Comparison of ENCODE assay signal across 1 cellular context in the genomic region with DNA sequence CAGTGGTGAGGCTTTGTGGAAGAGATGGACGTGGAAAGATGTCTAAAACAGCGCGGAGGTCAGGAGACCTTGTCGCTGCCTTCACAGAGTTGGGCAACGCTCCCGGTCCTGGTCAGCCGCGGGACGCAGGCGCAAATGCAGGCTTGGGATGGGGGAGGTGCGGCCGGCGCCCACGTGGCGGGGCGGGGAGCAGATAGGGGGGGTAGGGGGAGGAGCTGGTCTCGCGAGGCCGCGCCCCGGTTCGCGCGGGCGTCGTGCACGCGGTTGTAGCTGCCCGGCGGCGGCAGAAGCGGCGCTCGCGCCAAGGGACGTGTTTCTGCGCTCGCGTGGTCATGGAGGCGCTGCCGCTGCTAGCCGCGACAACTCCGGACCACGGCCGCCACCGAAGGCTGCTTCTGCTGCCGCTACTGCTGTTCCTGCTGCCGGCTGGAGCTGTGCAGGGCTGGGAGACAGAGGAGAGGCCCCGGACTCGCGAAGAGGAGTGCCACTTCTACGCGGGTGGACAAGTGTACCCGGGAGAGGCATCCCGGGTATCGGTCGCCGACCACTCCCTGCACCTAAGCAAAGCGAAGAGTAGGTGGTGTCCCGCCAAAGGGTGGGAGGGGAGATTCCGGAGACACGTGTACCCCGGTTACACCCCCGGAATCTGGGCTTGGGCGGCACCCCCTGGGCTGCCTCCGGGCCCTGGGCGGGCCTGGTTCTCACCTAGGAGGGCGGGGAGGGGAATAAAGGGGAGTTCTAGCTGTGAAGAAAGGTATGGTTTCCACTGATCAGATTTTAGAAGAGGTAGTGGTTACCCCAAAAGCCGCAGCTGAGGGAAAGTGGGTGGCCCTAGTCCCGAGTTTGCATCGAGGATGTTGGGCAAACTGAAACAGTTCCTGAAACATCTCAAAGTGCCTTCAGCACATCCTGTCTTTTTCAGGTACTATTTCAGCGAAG.
TF ChIP-seq lines count a peak whose summit lies in the region.

PRDX4 (plus strand) TSS at position 255 of the 939 bp plus-strand sequence; CDS start at position 333, 78 bp downstream.

TF ChIP-seq in K562, 482 proteins besides CTCF, POLR2A, EP300 and RAD21 (continued from another document and continues in another):
- no peak for TF ChIP-seq RREB1 (CRISPR knock-in tag; IDR thresholded peaks at IDR 0.05)
- TF ChIP-seq ZNF277 (CRISPR knock-in tag; IDR thresholded peaks at IDR 0.05; ENCODE audit: borderline replicate concordance), result no peak
- no peak for TF ChIP-seq ZZZ3 (IDR thresholded peaks at IDR 0.05)
- peak; percentile 49; the same call in 1 of the 2 replicates for TF ChIP-seq CTBP1 (IDR thresholded peaks at IDR 0.05; ENCODE audit: borderline replicate concordance)
- TF ChIP-seq, protein P1, sequence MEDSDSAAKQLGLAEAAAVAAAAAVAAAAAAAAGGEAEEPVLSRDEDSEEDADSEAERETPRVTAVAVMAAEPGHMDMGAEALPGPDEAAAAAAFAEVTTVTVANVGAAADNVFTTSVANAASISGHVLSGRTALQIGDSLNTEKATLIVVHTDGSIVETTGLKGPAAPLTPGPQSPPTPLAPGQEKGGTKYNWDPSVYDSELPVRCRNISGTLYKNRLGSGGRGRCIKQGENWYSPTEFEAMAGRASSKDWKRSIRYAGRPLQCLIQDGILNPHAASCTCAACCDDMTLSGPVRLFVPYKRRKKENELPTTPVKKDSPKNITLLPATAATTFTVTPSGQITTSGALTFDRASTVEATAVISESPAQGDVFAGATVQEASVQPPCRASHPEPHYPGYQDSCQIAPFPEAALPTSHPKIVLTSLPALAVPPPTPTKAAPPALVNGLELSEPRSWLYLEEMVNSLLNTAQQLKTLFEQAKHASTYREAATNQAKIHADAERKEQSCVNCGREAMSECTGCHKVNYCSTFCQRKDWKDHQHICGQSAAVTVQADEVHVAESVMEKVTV (CRISPR knock-in tag; IDR thresholded peaks at IDR 0.05), result no peak
- no peak for TF ChIP-seq BCOR (IDR thresholded peaks at IDR 0.05)
- TF ChIP-seq KAT7 (CRISPR knock-in tag; IDR thresholded peaks at IDR 0.05; ENCODE audit: borderline replicate concordance), result peak; percentile 75; the same call in 1 of the 2 replicates
- TF ChIP-seq ZNF639 (CRISPR knock-in tag; conservative IDR thresholded peaks at IDR 0.05 in 1 of 2, IDR thresholded peaks at IDR 0.05 in 1 of 2), result peak in 1 of 2 experiments; percentile 68; a peak in 1 of 4 replicates
- TF ChIP-seq CCAR2 (IDR thresholded peaks at IDR 0.05; ENCODE audit: low read depth, low read length), result no peak
- TF ChIP-seq RFX1 (IDR thresholded peaks at IDR 0.05), result no peak
- TF ChIP-seq, protein P2, sequence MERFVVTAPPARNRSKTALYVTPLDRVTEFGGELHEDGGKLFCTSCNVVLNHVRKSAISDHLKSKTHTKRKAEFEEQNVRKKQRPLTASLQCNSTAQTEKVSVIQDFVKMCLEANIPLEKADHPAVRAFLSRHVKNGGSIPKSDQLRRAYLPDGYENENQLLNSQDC (CRISPR knock-in tag; IDR thresholded peaks at IDR 0.05), result no peak
- TF ChIP-seq VEZF1 (CRISPR knock-in tag; IDR thresholded peaks at IDR 0.05), result peak; percentile 99
- TF ChIP-seq ZNF583 (CRISPR knock-in tag; IDR thresholded peaks at IDR 0.05), result no peak
- TF ChIP-seq THRB (CRISPR knock-in tag; conservative IDR thresholded peaks at IDR 0.05), result no peak
- TF ChIP-seq KLF13 (tag; IDR thresholded peaks at IDR 0.05; ENCODE audit: borderline replicate concordance, low read depth), result no peak
- TF ChIP-seq RFX7 (CRISPR knock-in tag; IDR thresholded peaks at IDR 0.05), result no peak
- no peak for TF ChIP-seq MAFK (IDR thresholded peaks at IDR 0.05; ENCODE audit: low read length)
- TF ChIP-seq RFX5 (IDR thresholded peaks at IDR 0.05; ENCODE audit: low read depth, low read length), result no peak
- TF ChIP-seq ZBTB2 (IDR thresholded peaks at IDR 0.05), result no peak
- TF ChIP-seq RBM17 (IDR thresholded peaks at IDR 0.05; ENCODE audit: borderline replicate concordance, low read depth, low read length), result no peak
- no peak for TF ChIP-seq CUX1 (CRISPR knock-in tag; IDR thresholded peaks at IDR 0.05)
- TF ChIP-seq SMARCE1 (IDR thresholded peaks at IDR 0.05), result no peak
- TF ChIP-seq ZNF316 (IDR thresholded peaks at IDR 0.05), result no peak
- no peak for TF ChIP-seq ZNF224 (CRISPR knock-in tag; IDR thresholded peaks at IDR 0.05)
- peak; percentile 94 for TF ChIP-seq CEBPB (tag; IDR thresholded peaks at IDR 0.05)
- no peak for TF ChIP-seq ZNF121 (CRISPR knock-in tag; conservative IDR thresholded peaks at IDR 0.05)
- TF ChIP-seq SRF (CRISPR knock-in tag; IDR thresholded peaks at IDR 0.05), result no peak
- no peak for TF ChIP-seq TAF15 (IDR thresholded peaks at IDR 0.05; ENCODE audit: low read depth, low read length)
- no peak for TF ChIP-seq HNRNPL (IDR thresholded peaks at IDR 0.05; ENCODE audit: low read depth, low read length)
- peak; percentile 49 for TF ChIP-seq CHD1 (IDR thresholded peaks at IDR 0.05; ENCODE audit: low read length)
- no peak for TF ChIP-seq KAT8 (IDR thresholded peaks at IDR 0.05; ENCODE audit: low read depth)
- TF ChIP-seq ZNF253 (CRISPR knock-in tag; conservative IDR thresholded peaks at IDR 0.05), result no peak
- peak; percentile 43; the same call in 1 of the 2 replicates for TF ChIP-seq KLF1 (tag; IDR thresholded peaks at IDR 0.05)
- peak; percentile 48 for TF ChIP-seq NFIC (IDR thresholded peaks at IDR 0.05)
